In genomic region chr7:24926623-24927539, GRCh38 we compare ENCODE assay signal across 14 cellular contexts. TPM values are rescaled to one million over a fixed set of nuclear protein-coding genes. Genes with fewer than 3 reads are reported as not detected.
DNase-seq lines count a peak whose midpoint lies in the region; ATAC-seq, FAIRE-seq and TF ChIP-seq lines count a peak whose summit lies in the region.
"Had no signal": no experiment of that assay in that cellular context is flagged by ENCODE, and none has a peak within 500 bp of the region (broad histone marks: within the 10 kb centered on the region; RNA-seq: fewer than 3 reads in every experiment).

No MANE protein-coding gene starts in this region.

- peaks cover 17% of the 10 kb centered on the region for H4K20me1 ChIP-seq in astrocyte (ENCODE audit: insufficient read depth, low read length)

- H3K9ac ChIP-seq in astrocyte (ENCODE audit: low read length) = no peak overlapping the region

- no peaks in the 10 kb centered on the region for H3K27me3 Mint-ChIP-seq in astrocyte (ENCODE audit: low read depth, unreplicated experiment)
- no peaks in the 10 kb centered on the region for H3K27me3 Mint-ChIP-seq in CD8-positive, alpha-beta T cell (ENCODE audit: low read depth)

- no peaks in the 10 kb centered on the region for H3K36me3 ChIP-seq in astrocyte (ENCODE audit: insufficient read depth, low read length)
- no peaks in the 10 kb centered on the region for H3K36me3 ChIP-seq in CD8-positive, alpha-beta T cell (ENCODE audit: insufficient read depth, low read length)
- H3K36me3 ChIP-seq: uterus had no signal

- no peak overlapping the region for H3K4me3 ChIP-seq in AG04449 (ENCODE audit: low read depth, low read length)
- H3K4me3 ChIP-seq in astrocyte (ENCODE audit: insufficient read depth, low read depth, low read length) = no peak overlapping the region
- no peak overlapping the region for H3K4me3 ChIP-seq in CD8-positive, alpha-beta T cell (ENCODE audit: low read depth, low read length)
- H3K4me3 ChIP-seq: uterus had no signal

- H3K36me3 Mint-ChIP-seq in astrocyte (ENCODE audit: low read depth, unreplicated experiment) = peaks cover 13% of the 10 kb centered on the region
- peaks cover 8% of the 10 kb centered on the region for H3K36me3 Mint-ChIP-seq in CD8-positive, alpha-beta T cell

- no peaks in the 10 kb centered on the region for H3K9me3 ChIP-seq in astrocyte (ENCODE audit: insufficient read depth, low read depth, low read length)
- H3K9me3 ChIP-seq in CD8-positive, alpha-beta T cell (ENCODE audit: low read length) = no peaks in the 10 kb centered on the region
- H3K9me3 ChIP-seq: uterus had no signal

- DNase-seq in AG04449 (ENCODE audit: low read depth, low spot score) (peak; percentile 87), H54 (ENCODE audit: insufficient read length, low spot score) (no peak), astrocyte (ENCODE audit: low read depth) (peak; percentile 88), iris pigment epithelial cell (ENCODE audit: low read depth) (peak; percentile 85), DMS53 treated with DMSO at 0.1 percent for 48 hours (lab: John Stamatoyannopoulos, UW; ENCODE audit: unreplicated experiment) (no peak), NCI-H526 treated with DMSO at 0.1 percent for 48 hours (lab: John Stamatoyannopoulos, UW) (no peak)
- no peak for DNase-seq in CD8-positive, alpha-beta T cell
- no peak for DNase-seq in stimulated activated CD4-positive, alpha-beta T cell treated with anti-CD3 and anti-CD28 coated beads, Interleukin-4, amount 100 ng/mL, for 1 hour
- DNase-seq: activated gamma-delta T cell treated with Interleukin-2 at 50 U/mL for 16 hours, NCI-H510A treated with DMSO at 0.1 percent for 48 hours, posterior cingulate gyrus, uterus had no signal

- no peaks in the 10 kb centered on the region for H3K27me3 ChIP-seq in astrocyte (ENCODE audit: insufficient read depth, low read length)
- no peaks in the 10 kb centered on the region for H3K27me3 ChIP-seq in CD8-positive, alpha-beta T cell (ENCODE audit: insufficient read depth, low read length)
- H3K27me3 ChIP-seq: uterus had no signal

- H3K4me2 ChIP-seq in astrocyte (ENCODE audit: low read length) = peak overlapping the region; percentile 44

- H3K4me1 Mint-ChIP-seq in astrocyte (ENCODE audit: low read depth, unreplicated experiment) = peaks cover 37% of the 10 kb centered on the region
- H3K4me1 Mint-ChIP-seq in CD8-positive, alpha-beta T cell (ENCODE audit: low read depth) = peaks cover 26% of the 10 kb centered on the region

- H3K79me2 ChIP-seq in astrocyte (ENCODE audit: insufficient read depth, low read length) = peaks cover 88% of the 10 kb centered on the region

- no peak for TF ChIP-seq CTCF in AG04449 (IDR thresholded peaks at IDR 0.05; ENCODE audit: insufficient read depth, low read length, missing control alignments)
- TF ChIP-seq CTCF in astrocyte (IDR thresholded peaks at IDR 0.05; ENCODE audit: insufficient read depth, low read depth, low read length) = no peak
- TF ChIP-seq CTCF in CD8-positive, alpha-beta T cell (IDR thresholded peaks at IDR 0.05) = no peak

- no peak overlapping the region for H3K27ac Mint-ChIP-seq in astrocyte (ENCODE audit: unreplicated experiment)
- no peak overlapping the region for H3K27ac Mint-ChIP-seq in CD8-positive, alpha-beta T cell

- peak; percentile 27 for FAIRE-seq in H54 (lab: Jason Lieb, UNC)
- peak; percentile 37 for FAIRE-seq in astrocyte (lab: Jason Lieb, UNC)
- FAIRE-seq: G401.6 had no signal

- no peak for ATAC-seq in CD8-positive, alpha-beta T cell

- CTCF ChIA-PET in AG04449 (lab: Yijun Ruan, JAX) = interaction anchor here (0.6 to 2.6 kb wide), 13 partner anchors 10 to 172 kb away, joined by 3 to 10 read pairs (median 4); no protein-coding TSS in a partner anchor
- CTCF ChIA-PET in CD8-positive, alpha-beta T cell (lab: Charles Lee) = no interaction called here

- no peak for TF ChIP-seq POLR2A in H54 (IDR thresholded peaks at IDR 0.05; ENCODE audit: low read depth, low read length)

- H3K4me3 Mint-ChIP-seq in astrocyte (ENCODE audit: unreplicated experiment) = no peak overlapping the region
- no peak overlapping the region for H3K4me3 Mint-ChIP-seq in CD8-positive, alpha-beta T cell

- H3K27ac ChIP-seq in astrocyte (ENCODE audit: low read depth, low read length) = peak overlapping the region; percentile 1
- H3K27ac ChIP-seq in CD8-positive, alpha-beta T cell (ENCODE audit: low read depth, low read length) = no peak overlapping the region
- H3K27ac ChIP-seq: C4-2B, uterus had no signal

- POLR2A ChIA-PET in AG04449 (lab: Yijun Ruan, JAX) = interaction anchor here (1.0 to 1.2 kb wide), 5 partner anchors 21 to 106 kb away, joined by 3 read pairs; no protein-coding TSS in a partner anchor
- POLR2A ChIA-PET in CD8-positive, alpha-beta T cell (lab: Charles Lee) = interaction anchor here (1.1 kb wide), 1 partner anchor 55 kb away, joined by 4 read pairs; no protein-coding TSS in a partner anchor

- H3K4me1 ChIP-seq in astrocyte (ENCODE audit: insufficient read depth, low read length) = peaks cover 14% of the 10 kb centered on the region
- H3K4me1 ChIP-seq in CD8-positive, alpha-beta T cell (ENCODE audit: insufficient read depth, low read length) = peaks cover 1% of the 10 kb centered on the region

- no peaks in the 10 kb centered on the region for H3K9me3 Mint-ChIP-seq in astrocyte (ENCODE audit: unreplicated experiment)
- no peaks in the 10 kb centered on the region for H3K9me3 Mint-ChIP-seq in CD8-positive, alpha-beta T cell

- intact Hi-C loops in CD8-positive, alpha-beta T cell (cut with DNase I, micrococcal nuclease) = no loop called here

- no peak overlapping the region for H2AFZ ChIP-seq in astrocyte (ENCODE audit: low read depth, low read length)

RNA-seq across cellular contexts. Expression of gene OSBPL3, which starts 53.1 kb away (rescaled TPM):
- 51.6 and 62.9 TPM in 2 replicates for total RNA-seq in astrocyte
- 10 to 100 TPM; 12.0 to 13.8 TPM for total RNA-seq in CD8-positive, alpha-beta T cell

Comparison
In these comparisons a context has a peak if more than half of its experiments do, and no peak if none do; other contexts are left out.
1. DNase-seq: peak in AG04449 (single experiment), astrocyte (single experiment) and iris pigment epithelial cell (single experiment); none in H54 (single experiment), DMS53 treated with DMSO at 0.1 percent for 48 hours (single experiment), CD8-positive, alpha-beta T cell (0 of 7), stimulated activated CD4-positive, alpha-beta T cell treated with anti-CD3 and anti-CD28 coated beads, Interleukin-4, amount 100 ng/mL, for 1 hour (single experiment) and NCI-H526 treated with DMSO at 0.1 percent for 48 hours (single experiment).